9 cellular contexts compared by ENCODE assay signal in the genomic region with DNA sequence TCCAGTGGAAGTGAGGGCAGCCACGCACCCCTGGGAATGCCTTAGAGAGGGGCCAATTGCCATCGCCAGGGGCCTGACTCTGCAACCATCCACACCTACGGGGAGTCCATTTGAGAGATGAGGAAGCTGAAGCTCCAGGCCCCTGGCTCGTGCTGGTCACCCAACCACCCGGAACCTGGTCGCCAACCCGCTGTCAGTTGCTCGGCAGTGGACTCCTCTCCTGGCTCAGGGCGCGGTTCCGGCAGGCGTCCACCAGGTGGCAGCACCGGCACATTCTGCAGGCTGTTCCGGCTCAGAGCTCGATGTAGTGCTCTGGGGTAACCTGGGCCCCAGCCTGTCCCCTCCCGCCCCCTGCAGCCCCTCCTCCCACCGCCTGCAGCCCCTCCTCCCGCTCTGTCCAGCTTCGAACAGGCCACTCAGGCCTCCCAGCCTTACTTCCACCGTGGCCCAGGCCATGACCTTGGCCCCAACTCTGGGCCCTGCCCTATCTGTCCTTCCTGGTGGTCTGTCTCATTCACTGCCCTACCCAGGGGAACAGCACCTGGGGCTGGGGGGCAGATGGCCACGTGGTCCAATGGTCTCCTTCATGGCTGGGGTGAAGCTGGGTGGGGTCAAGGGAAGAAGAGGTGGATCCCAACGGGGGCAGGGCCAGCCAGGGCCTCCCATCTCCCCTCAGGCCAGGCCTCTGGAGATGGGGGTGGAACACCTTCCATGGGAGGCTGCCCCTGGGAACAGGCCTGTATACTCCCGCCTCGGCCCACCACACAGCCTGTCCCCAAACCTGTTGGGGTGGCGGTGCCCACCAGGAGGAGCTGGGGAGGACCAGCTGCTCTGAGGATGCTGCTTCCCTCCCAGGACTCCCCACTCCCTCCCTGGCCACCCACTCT. TPM values are rescaled to one million over a fixed set of nuclear protein-coding genes. Genes with fewer than 3 reads are reported as not detected.
DNase-seq lines count a peak whose midpoint lies in the region; ATAC-seq and TF ChIP-seq lines count a peak whose summit lies in the region.
"Had no signal": no experiment of that assay in that cellular context is flagged by ENCODE, and none has a peak within 500 bp of the region (broad histone marks: within the 10 kb centered on the region; RNA-seq: fewer than 3 reads in every experiment).

No MANE protein-coding gene starts in this region.

- no peaks in the 10 kb centered on the region for H3K79me2 ChIP-seq in osteoblast (ENCODE audit: insufficient read depth, low read length)

- H3K36me3 Mint-ChIP-seq in CD8-positive, alpha-beta T cell: peaks cover 34% of the 10 kb centered on the region

- POLR2A ChIA-PET in CD8-positive, alpha-beta T cell (lab: Charles Lee): interaction anchor here (0.6 to 2.2 kb wide), 4 partner anchors 15 to 196 kb away, joined by 3 to 22 read pairs (median 4); partner anchors contain the start of genes SIVA1 and ZBTB42

- no peak overlapping the region for H2AFZ ChIP-seq in osteoblast (ENCODE audit: low read length)

- ATAC-seq in CD8-positive, alpha-beta T cell: peak; percentile 97
- peak; percentile 89 for ATAC-seq in GM21390 (IDR thresholded peaks at IDR 0.05; ENCODE audit: unreplicated experiment)

- H3K4me1 Mint-ChIP-seq in CD8-positive, alpha-beta T cell (ENCODE audit: low read depth): peaks cover 4% of the 10 kb centered on the region
- H3K4me1 Mint-ChIP-seq: activated naive CD4-positive, alpha-beta T cell treated with anti-CD3 and anti-CD28 coated beads, Interleukin-2, amount 50 U/mL, for 24 hours had no signal

- DNase-seq in CD8-positive, alpha-beta T cell: peak; percentile 80 to 97 (median 89)
- DNase-seq in LNCaP clone FGC (ENCODE audit: low read depth) (no peak), SK-MEL-5 (ENCODE audit: low read depth, low spot score) (peak; percentile 81), activated gamma-delta T cell treated with Interleukin-2 at 50 U/mL for 16 hours (peak; percentile 93), globus pallidus (ENCODE audit: low spot score) (peak; percentile 69), osteoblast (ENCODE audit: insufficient read length, low spot score, missing footprints) (peak; percentile 99), tibial artery (peak; percentile 87 to 94)

- no peak overlapping the region for H3K4me2 ChIP-seq in osteoblast (ENCODE audit: insufficient read depth, low read length)

- H3K27ac Mint-ChIP-seq in CD8-positive, alpha-beta T cell: no peak overlapping the region
- H3K27ac Mint-ChIP-seq: activated naive CD4-positive, alpha-beta T cell treated with anti-CD3 and anti-CD28 coated beads, Interleukin-2, amount 50 U/mL, for 24 hours had no signal

- H3K36me3 ChIP-seq in CD8-positive, alpha-beta T cell (ENCODE audit: insufficient read depth, low read length): peaks cover 4% of the 10 kb centered on the region
- H3K36me3 ChIP-seq in osteoblast (ENCODE audit: insufficient read depth, low read length): peaks cover 29% of the 10 kb centered on the region
- H3K36me3 ChIP-seq in tibial artery: peaks cover 30 to 42% (median 38%) of the 10 kb centered on the region in 3 donors

- CTCF ChIA-PET in CD8-positive, alpha-beta T cell (lab: Charles Lee): interaction anchor here (0.6 to 7.5 kb wide), 23 partner anchors 9 to 205 kb away, joined by 3 to 109 read pairs (median 4); partner anchors contain the start of genes SIVA1 and ZBTB42

- H3K27me3 ChIP-seq in CD8-positive, alpha-beta T cell (ENCODE audit: insufficient read depth, low read length): no peaks in the 10 kb centered on the region
- no peaks in the 10 kb centered on the region for H3K27me3 ChIP-seq in osteoblast (ENCODE audit: insufficient read depth, low read length)
- no peaks in the 10 kb centered on the region for H3K27me3 ChIP-seq in tibial artery

- no peaks in the 10 kb centered on the region for H3K9me3 Mint-ChIP-seq in CD8-positive, alpha-beta T cell
- H3K9me3 Mint-ChIP-seq: activated naive CD4-positive, alpha-beta T cell treated with anti-CD3 and anti-CD28 coated beads, Interleukin-2, amount 50 U/mL, for 24 hours had no signal

- intact Hi-C loops in CD8-positive, alpha-beta T cell (cut with DNase I, micrococcal nuclease): loop anchor here (1.0 to 5.0 kb wide), 6 partner anchors 15 to 102 kb away; partner anchors contain the start of genes ADSS1 (in 1 of the 2) and SIVA1 (in 1 of the 2)
- intact Hi-C loops in tibial artery (cut with DNase I; ENCODE audit: low total_unique reads): loop anchor here (2.0 kb wide), 1 partner anchor 54 kb away; no protein-coding TSS in a partner anchor

- H3K4me3 Mint-ChIP-seq in CD8-positive, alpha-beta T cell: no peak overlapping the region
- H3K4me3 Mint-ChIP-seq: activated naive CD4-positive, alpha-beta T cell treated with anti-CD3 and anti-CD28 coated beads, Interleukin-2, amount 50 U/mL, for 24 hours had no signal

- H3K27me3 Mint-ChIP-seq in CD8-positive, alpha-beta T cell (ENCODE audit: low read depth): no peaks in the 10 kb centered on the region
- H3K27me3 Mint-ChIP-seq: activated naive CD4-positive, alpha-beta T cell treated with anti-CD3 and anti-CD28 coated beads, Interleukin-2, amount 50 U/mL, for 24 hours had no signal

- peaks cover 5% of the 10 kb centered on the region for H3K4me1 ChIP-seq in CD8-positive, alpha-beta T cell (ENCODE audit: insufficient read depth, low read length)
- H3K4me1 ChIP-seq in osteoblast (ENCODE audit: insufficient read depth, low read length): no peaks in the 10 kb centered on the region
- peaks cover 0 to 12% (median 7%) of the 10 kb centered on the region in 4 donors for H3K4me1 ChIP-seq in tibial artery

- in situ Hi-C loops in SK-MEL-5 (cut with HindIII; ENCODE audit: low pct_unique_long_range_greater_than_20kb, low sequenced_read_pairs): no loop called here

- no peak overlapping the region for H3K27ac ChIP-seq in CD8-positive, alpha-beta T cell (ENCODE audit: low read depth, low read length)
- no peak overlapping the region for H3K27ac ChIP-seq in osteoblast (ENCODE audit: low read depth, low read length)
- peak overlapping the region; percentile 36 to 44 for H3K27ac ChIP-seq in tibial artery

- peak; percentile 89 for TF ChIP-seq CTCF in CD8-positive, alpha-beta T cell (IDR thresholded peaks at IDR 0.05)
- peak; percentile 98 for TF ChIP-seq CTCF in LNCaP clone FGC (IDR thresholded peaks at IDR 0.05; ENCODE audit: control insufficient read depth, extremely low read depth, insufficient read depth)
- peak; percentile 72 for TF ChIP-seq CTCF in osteoblast (IDR thresholded peaks at IDR 0.05; ENCODE audit: extremely low read depth, low read depth, low read length)
- TF ChIP-seq CTCF in tibial artery (IDR thresholded peaks at IDR 0.05): peak; percentile 82 to 95

- no peak overlapping the region for H3K4me3 ChIP-seq in CD8-positive, alpha-beta T cell (ENCODE audit: low read depth, low read length)
- H3K4me3 ChIP-seq in LNCaP clone FGC (ENCODE audit: low read depth, low read length) (no peak overlapping the region), osteoblast (ENCODE audit: insufficient read depth, low read length) (no peak overlapping the region), tibial artery (no peak overlapping the region)

- H3K9me3 ChIP-seq in CD8-positive, alpha-beta T cell (ENCODE audit: low read length): no peaks in the 10 kb centered on the region
- H3K9me3 ChIP-seq in osteoblast (ENCODE audit: low read depth, low read length) (no peaks in the 10 kb centered on the region), tibial artery (peaks cover 0 to 6% (median 5%) of the 10 kb centered on the region in 3 donors)

- H4K20me1 ChIP-seq in osteoblast (ENCODE audit: insufficient read depth, low read length): peaks cover 7% of the 10 kb centered on the region

RNA-seq across cellular contexts. Expression of gene SIVA1, which starts 15.7 kb away (rescaled TPM):
- total RNA-seq in CD8-positive, alpha-beta T cell: 100 to 1,000 TPM; 104 to 115 TPM
- 94.9 and 111 TPM in 2 replicates for total RNA-seq in SK-MEL-5 (2014; rRNA removed; shearing (Covaris generic))
- polyA plus RNA-seq in SK-MEL-5 (2015; cell fraction: cytosol; rRNA removed): 178 and 225 TPM in 2 replicates
- 60.4 and 92.1 TPM in 2 replicates for polyA plus RNA-seq in SK-MEL-5 (2015; cell fraction: nucleus; rRNA removed)
- 57.2 and 62.2 TPM in 2 replicates for total RNA-seq in osteoblast

RNA-seq across cellular contexts. Expression of gene AKT1, which starts 26.9 kb away (rescaled TPM):
- 10 to 100 TPM; 65.7 to 67.7 TPM for total RNA-seq in CD8-positive, alpha-beta T cell
- total RNA-seq in SK-MEL-5 (2014; rRNA removed; shearing (Covaris generic)): 108 and 119 TPM in 2 replicates
- polyA plus RNA-seq in SK-MEL-5 (2015; cell fraction: cytosol; rRNA removed): 154 and 163 TPM in 2 replicates
- 363 and 380 TPM in 2 replicates for polyA plus RNA-seq in SK-MEL-5 (2015; cell fraction: nucleus; rRNA removed)
- total RNA-seq in osteoblast: 156 and 188 TPM in 2 replicates

RNA-seq across cellular contexts. Expression of gene ZBTB42, which starts 32.2 kb away (rescaled TPM):
- 1 to 10 TPM; 2.0 to 2.3 TPM for total RNA-seq in CD8-positive, alpha-beta T cell
- 5.2 and 5.4 TPM in 2 replicates for total RNA-seq in SK-MEL-5 (2014; rRNA removed; shearing (Covaris generic))
- polyA plus RNA-seq in SK-MEL-5 (2015; cell fraction: cytosol; rRNA removed): 9.5 and 10.8 TPM in 2 replicates
- 3.6 and 4.9 TPM in 2 replicates for polyA plus RNA-seq in SK-MEL-5 (2015; cell fraction: nucleus; rRNA removed)
- total RNA-seq in osteoblast: 2.9 TPM in 2 replicates

RNA-seq across cellular contexts. Expression of gene ADSS1, which starts 44.7 kb away (rescaled TPM):
- total RNA-seq in CD8-positive, alpha-beta T cell: 1 to 10 TPM; 2.4 to 3.5 TPM
- total RNA-seq in SK-MEL-5 (2014; rRNA removed; shearing (Covaris generic)): 4.2 and 8.9 TPM in 2 replicates
- polyA plus RNA-seq in SK-MEL-5 (2015; cell fraction: cytosol; rRNA removed): 19.0 and 20.3 TPM in 2 replicates
- polyA plus RNA-seq in SK-MEL-5 (2015; cell fraction: nucleus; rRNA removed): 40.4 and 47.7 TPM in 2 replicates
- 2.1 and 4.3 TPM in 2 replicates for total RNA-seq in osteoblast

Comparison
In these comparisons a context has a peak if more than half of its experiments do, and no peak if none do; other contexts are left out.
1. H3K27ac ChIP-seq: peak in tibial artery (2 of 2); none in CD8-positive, alpha-beta T cell (single experiment) and osteoblast (single experiment).
2. Peak in every context shown above with its lines, with median percentiles within 50 percentile points of each other: CTCF ChIP-seq.